ENCODE assay signal across 22 cellular contexts in genomic region chr3:124972457-124972856, GRCh38. TPM values are rescaled to one million over a fixed set of nuclear protein-coding genes. Genes with fewer than 3 reads are reported as not detected.
A peak's percentile ranks its signal among the peaks of the same experiment; 100 is the strongest.
DNase-seq lines count a peak whose midpoint lies in the region; ATAC-seq lines count a peak whose summit lies in the region.
"Had no signal": no experiment of that assay in that cellular context is flagged by ENCODE, and none has a peak within 500 bp of the region (broad histone marks: within the 10 kb centered on the region; RNA-seq: fewer than 3 reads in every experiment).

No MANE protein-coding gene starts in this region.

- intact Hi-C loops in Right ventricle myocardium superior (cut with DNase I) = no loop called here

- peak; percentile 24 for DNase-seq in SIG-M5 treated with dmso at 0.1 percent for 504 hours (lab: John Stamatoyannopoulos, UW; ENCODE audit: unreplicated experiment)
- no peak for DNase-seq in SIG-M5 (lab: John Stamatoyannopoulos, UW)
- DNase-seq in NCI-H510A (lab: John Stamatoyannopoulos, UW) = peak; percentile 18
- peak; percentile 53 for DNase-seq in left kidney (ENCODE audit: low read depth, low spot score)
- DNase-seq in Right ventricle myocardium superior = no peak
- DNase-seq in activated CD4-positive, alpha-beta T cell treated with anti-CD3 and anti-CD28 coated beads, Interleukin-2, amount 50 U/mL, for 1 hour = no peak
- DNase-seq: activated CD4-positive, alpha-beta T cell treated with anti-CD3 and anti-CD28 coated beads, Interleukin-2, amount 50 U/mL, for 48 hours; activated naive CD4-positive, alpha-beta T cell treated with anti-CD3 and anti-CD28 coated beads, Interleukin-2, amount 10 ng/mL, durations not matched to agents 7 days and 5 days; activated T-cell treated with anti-CD3 and anti-CD28 coated beads, Interleukin-2, amount 50 U/mL, for 1 hour; CD4-positive, alpha-beta memory T cell; cortex of kidney; foreskin fibroblast; NCI-H774; right lobe of liver; stimulated activated CD4-positive, alpha-beta T cell treated with anti-CD3 and anti-CD28 coated beads, Interleukin-2, amount 100 ng/mL, for 24 hours; SW 1271 had no signal

- ATAC-seq in HG02981 (IDR thresholded peaks at IDR 0.05; ENCODE audit: unreplicated experiment) = no peak
- no peak for ATAC-seq in Right ventricle myocardium superior (ENCODE audit: poor library complexity)
- ATAC-seq in HG03439 (IDR thresholded peaks at IDR 0.05; ENCODE audit: unreplicated experiment) = no peak
- ATAC-seq: K562, Panc1 had no signal

RNA-seq across cellular contexts. Expression of gene MUC13, which starts 37.9 kb away (rescaled TPM):
- not detected for total RNA-seq in Right ventricle myocardium superior
- total RNA-seq: CD4-positive, alpha-beta memory T cell; mesothelial cell of epicardium; vagina had no signal

Comparison
In these comparisons a context has a peak if more than half of its experiments do, and no peak if none do; other contexts are left out.
1. DNase-seq: peak in SIG-M5 treated with dmso at 0.1 percent for 504 hours (single experiment), NCI-H510A (single experiment) and left kidney (single experiment); none in SIG-M5 (single experiment), Right ventricle myocardium superior (single experiment) and activated CD4-positive, alpha-beta T cell treated with anti-CD3 and anti-CD28 coated beads, Interleukin-2, amount 50 U/mL, for 1 hour (single experiment).